8 cellular contexts compared by ENCODE assay signal in genomic region chr19:36114763-36115452, GRCh38. TPM values are rescaled to one million over a fixed set of nuclear protein-coding genes. Genes with fewer than 3 reads are reported as not detected.
DNase-seq lines count a peak whose midpoint lies in the region; ATAC-seq and TF ChIP-seq lines count a peak whose summit lies in the region.

TSS of gene POLR2I (minus strand) at chr19:36114875. CDS start at chr19:36114856, 19 bp downstream.

- DNase-seq in GM13976 (ENCODE audit: low spot score) (peak; percentile 98), NCI-H146 treated with DMSO at 0.1 percent for 48 hours (lab: John Stamatoyannopoulos, UW; ENCODE audit: unreplicated experiment) (peak; percentile 99), amniotic epithelial cell (ENCODE audit: low read depth) (peak; percentile 100), heart left ventricle (peak; percentile 99 to 100 (median 100)), posterior cingulate gyrus (peak; percentile 99 to 100 (median 100)), upper lobe of left lung (peak; percentile 97 to 99)

- H3K9me3 ChIP-seq in heart left ventricle (no peaks in the 10 kb centered on the region), upper lobe of left lung (no peaks in the 10 kb centered on the region)

- ATAC-seq in HG02870 (IDR thresholded peaks at IDR 0.05; ENCODE audit: unreplicated experiment) (peak; percentile 84), heart left ventricle (peak; percentile 95 to 99 (median 97)), upper lobe of left lung (ENCODE audit: low FRiP score in 2 of 2) (peak; percentile 97 to 98)

- in situ Hi-C loops in GM13976 (cut with MboI; ENCODE audit: low sequenced_read_pairs, unreplicated experiment): no loop called here

- TF ChIP-seq POLR2A in heart left ventricle (IDR thresholded peaks at IDR 0.05) (peak in 1 of 2 donors; percentile 50), upper lobe of left lung (IDR thresholded peaks at IDR 0.05) (peak in 2 of 4 donors; percentile 45 to 75)

- intact Hi-C loops in T-helper 1 cell treated with Interleukin-12 subunit alpha and Interleukin-12 subunit beta and Interleukin-4 antibody, amounts not matched to agents 30 ng/mL and 1 ng/mL, for 36 hours (cut with micrococcal nuclease): loop anchor here (1.0 to 10.0 kb wide), 15 partner anchors 12 to 490 kb away; partner anchors contain the start of genes ALKBH6, ARHGAP33, LIN37 and PROSER3
- intact Hi-C loops in heart left ventricle (cut with DNase I): loop anchor here in 8 of 10 donors (1.0 to 10.0 kb wide), 7 partner anchors 55 to 123 kb away; partner anchors contain the start of genes SDHAF1 (in 3 of the 8), THAP8 (in 3 of the 8) and WDR62 (in 3 of the 8)
- intact Hi-C loops in posterior cingulate gyrus (cut with DNase I): loop anchor here (1.0 to 2.0 kb wide), 2 partner anchors 14 to 55 kb away; no protein-coding TSS in a partner anchor

- no peak for TF ChIP-seq EP300 in upper lobe of left lung (IDR thresholded peaks at IDR 0.05)

- H3K36me3 ChIP-seq in heart left ventricle (peaks cover 0 to 62% (median 55%) of the 10 kb centered on the region in 9 donors), upper lobe of left lung (peaks cover 3 to 70% (median 32%) of the 10 kb centered on the region in 4 donors)

- peaks cover 3 to 32% (median 19%) of the 10 kb centered on the region in 12 donors for H3K4me1 ChIP-seq in heart left ventricle
- peaks cover 16 to 32% (median 24%) of the 10 kb centered on the region in 4 donors for H3K4me1 ChIP-seq in upper lobe of left lung

- H3K4me3 ChIP-seq in heart left ventricle: peak within 1 kb of the TSS; percentile 60 to 98 (median 90)
- peak within 1 kb of the TSS; percentile 75 to 97 (median 79) for H3K4me3 ChIP-seq in upper lobe of left lung

- H3K27ac ChIP-seq in heart left ventricle (peak within 1 kb of the TSS; percentile 28 to 93 (median 88)), upper lobe of left lung (peak within 1 kb of the TSS; percentile 81 to 92 (median 90))

- no peaks in the 10 kb centered on the region for H3K27me3 ChIP-seq in heart left ventricle
- no peaks in the 10 kb centered on the region for H3K27me3 ChIP-seq in upper lobe of left lung

- TF ChIP-seq CTCF in GM13976 (IDR thresholded peaks at IDR 0.05; ENCODE audit: borderline replicate concordance, control extremely low read depth, extremely low read depth, insufficient read depth, missing control alignments) (no peak), heart left ventricle (IDR thresholded peaks at IDR 0.05) (no peak), upper lobe of left lung (IDR thresholded peaks at IDR 0.05) (peak in 1 of 6 experiments; percentile 9)

- WGBS in heart left ventricle, 4 donors: 0 to 1% (median 0%) methylated on average over 29 to 59 of the region's 59 CpGs
- 0% methylated on average over 56 of the region's 59 CpGs; no CpG with 5 or more reads in 1 of the 2 donors for WGBS in upper lobe of left lung, 2 donors

RNA-seq across cellular contexts. Expression of gene POLR2I, which starts in this region (rescaled TPM):
- total RNA-seq in T-helper 1 cell treated with Interleukin-12 subunit alpha and Interleukin-12 subunit beta and Interleukin-4 antibody, amounts not matched to agents 30 ng/mL and 1 ng/mL, for 36 hours: 47.8 and 53.4 TPM in 2 replicates
- total RNA-seq in heart left ventricle (100 to 1,000 TPM in 5 of 9 donors, 10 to 100 TPM in 4; 80.4 to 153 (median 107) TPM), upper lobe of left lung (10 to 100 TPM; 36.2 to 81.7 (median 53.7) TPM)
- polyA plus RNA-seq in heart left ventricle: 100 to 1,000 TPM in 1 of 2 donors, 10 to 100 TPM in 1; 93.1 to 180 TPM

Comparison
In these comparisons a context has a peak if more than half of its experiments do, and no peak if none do; other contexts are left out.
1. Peak in every context shown above with its lines: DNase-seq, ATAC-seq, H3K4me3 ChIP-seq and H3K27ac ChIP-seq.